ENCODE assay signal across 21 cellular contexts in genomic region chr17:30427611-30428010, GRCh38. TPM values are rescaled to one million over a fixed set of nuclear protein-coding genes. Genes with fewer than 3 reads are reported as not detected.
DNase-seq lines count a peak whose midpoint lies in the region; ATAC-seq and TF ChIP-seq lines count a peak whose summit lies in the region.
"Had no signal": no experiment of that assay in that cellular context is flagged by ENCODE, and none has a peak within 500 bp of the region (broad histone marks: within the 10 kb centered on the region; RNA-seq: fewer than 3 reads in every experiment).

No MANE protein-coding gene starts in this region.

- H3K27me3 Mint-ChIP-seq in activated naive CD4-positive, alpha-beta T cell treated with anti-CD3 and anti-CD28 coated beads, Interleukin-2, amount 50 U/mL, for 24 hours: no peaks in the 10 kb centered on the region
- H3K27me3 Mint-ChIP-seq in T-helper 17 cell (no peaks in the 10 kb centered on the region), osteocyte (ENCODE audit: unreplicated experiment) (no peaks in the 10 kb centered on the region)
- H3K27me3 Mint-ChIP-seq in central memory CD8-positive, alpha-beta T cell: no peaks in the 10 kb centered on the region
- H3K27me3 Mint-ChIP-seq: CD4-positive, CD25-positive, alpha-beta regulatory T cell; CD8-positive, alpha-beta memory T cell had no signal

- H3K4me3 ChIP-seq in right lobe of liver: no peak overlapping the region
- H3K4me3 ChIP-seq: GM12878, GM23248, HAP-1 had no signal

- H3K27ac ChIP-seq in right lobe of liver: no peak overlapping the region
- H3K27ac ChIP-seq: HL-60 had no signal

- WGBS in right lobe of liver (ENCODE audit: insufficient coverage, low coverage, low lambda C conversion rate, missing lambda C conversion rate): 93% methylated on average over 1 of the region's 1 CpG

- DNase-seq in activated naive CD4-positive, alpha-beta T cell (lab: John Stamatoyannopoulos, UW): no peak
- DNase-seq in T-helper 17 cell (no peak), osteocyte (ENCODE audit: extremely low spot score, unreplicated experiment) (no peak), right lobe of liver (no peak), NCI-H1048 (lab: John Stamatoyannopoulos, UW) (no peak)
- no peak for DNase-seq in central memory CD8-positive, alpha-beta T cell (ENCODE audit: low spot score in 2 of 2)
- DNase-seq: ACHN; BE2C; C1 segment of cervical spinal cord; CD4-positive, CD25-positive, alpha-beta regulatory T cell; CD8-positive, alpha-beta memory T cell; COR-L47; DMS 273 treated with DMSO at 0.1 percent for 48 hours; DMS53; DND-41; EL; GM23248 had no signal

- ATAC-seq in T-helper 17 cell (no peak), right lobe of liver (no peak)
- no peak for ATAC-seq in central memory CD8-positive, alpha-beta T cell (replicated peaks; ENCODE audit: extremely low read depth, poor library complexity, severe bottlenecking)
- ATAC-seq: GM12878 had no signal

- TF ChIP-seq CTCF in osteocyte (IDR thresholded peaks at IDR 0.05) (no peak), right lobe of liver (IDR thresholded peaks at IDR 0.05) (no peak)

- H3K36me3 Mint-ChIP-seq in activated naive CD4-positive, alpha-beta T cell treated with anti-CD3 and anti-CD28 coated beads, Interleukin-2, amount 50 U/mL, for 24 hours: peaks cover 38% of the 10 kb centered on the region
- H3K36me3 Mint-ChIP-seq in T-helper 17 cell (ENCODE audit: low read depth) (peaks cover 9% of the 10 kb centered on the region), osteocyte (ENCODE audit: unreplicated experiment) (peaks cover 50% of the 10 kb centered on the region)
- H3K36me3 Mint-ChIP-seq in central memory CD8-positive, alpha-beta T cell (ENCODE audit: insufficient read depth): peaks cover 33% of the 10 kb centered on the region

- intact Hi-C loops in right lobe of liver (cut with DNase I): no loop called here

- peak overlapping the region; percentile 12 for H3K27ac Mint-ChIP-seq in activated naive CD4-positive, alpha-beta T cell treated with anti-CD3 and anti-CD28 coated beads, Interleukin-2, amount 50 U/mL, for 24 hours
- H3K27ac Mint-ChIP-seq in T-helper 17 cell (peak overlapping the region; percentile 35), osteocyte (ENCODE audit: unreplicated experiment) (peak overlapping the region; percentile 27)
- H3K27ac Mint-ChIP-seq in central memory CD8-positive, alpha-beta T cell (ENCODE audit: low read depth): peak overlapping the region; percentile 44
- H3K27ac Mint-ChIP-seq: CD4-positive, CD25-positive, alpha-beta regulatory T cell had no signal

- H3K9me3 Mint-ChIP-seq in activated naive CD4-positive, alpha-beta T cell treated with anti-CD3 and anti-CD28 coated beads, Interleukin-2, amount 50 U/mL, for 24 hours: no peaks in the 10 kb centered on the region
- H3K9me3 Mint-ChIP-seq in central memory CD8-positive, alpha-beta T cell: no peaks in the 10 kb centered on the region
- no peaks in the 10 kb centered on the region for H3K9me3 Mint-ChIP-seq in osteocyte (ENCODE audit: unreplicated experiment)
- H3K9me3 Mint-ChIP-seq: CD4-positive, CD25-positive, alpha-beta regulatory T cell; CD8-positive, alpha-beta memory T cell had no signal

- no peak overlapping the region for H3K4me3 Mint-ChIP-seq in activated naive CD4-positive, alpha-beta T cell treated with anti-CD3 and anti-CD28 coated beads, Interleukin-2, amount 50 U/mL, for 24 hours
- peak overlapping the region; percentile 2 for H3K4me3 Mint-ChIP-seq in T-helper 17 cell
- no peak overlapping the region for H3K4me3 Mint-ChIP-seq in central memory CD8-positive, alpha-beta T cell
- no peak overlapping the region for H3K4me3 Mint-ChIP-seq in osteocyte (ENCODE audit: unreplicated experiment)
- H3K4me3 Mint-ChIP-seq: CD4-positive, CD25-positive, alpha-beta regulatory T cell had no signal

- no peaks in the 10 kb centered on the region for H3K27me3 ChIP-seq in right lobe of liver
- H3K27me3 ChIP-seq: BE2C had no signal

- H3K4me1 ChIP-seq in right lobe of liver: no peaks in the 10 kb centered on the region
- H3K4me1 ChIP-seq: BE2C had no signal

- H3K4me1 Mint-ChIP-seq in activated naive CD4-positive, alpha-beta T cell treated with anti-CD3 and anti-CD28 coated beads, Interleukin-2, amount 50 U/mL, for 24 hours: no peaks in the 10 kb centered on the region
- H3K4me1 Mint-ChIP-seq in T-helper 17 cell (peaks cover 9% of the 10 kb centered on the region), osteocyte (ENCODE audit: unreplicated experiment) (peaks cover 18% of the 10 kb centered on the region)
- no peaks in the 10 kb centered on the region for H3K4me1 Mint-ChIP-seq in central memory CD8-positive, alpha-beta T cell

- H3K9me3 ChIP-seq in T-helper 17 cell (ENCODE audit: control insufficient read depth, low read length, poor library complexity, severe bottlenecking): no peaks in the 10 kb centered on the region
- no peaks in the 10 kb centered on the region for H3K9me3 ChIP-seq in right lobe of liver
- H3K9me3 ChIP-seq: BE2C, HAP-1 had no signal

- no peak for TF ChIP-seq POLR2A in right lobe of liver (IDR thresholded peaks at IDR 0.05)

- peaks cover 0 to 29% (median 11%) of the 10 kb centered on the region in 4 donors for H3K36me3 ChIP-seq in right lobe of liver
- H3K36me3 ChIP-seq: BE2C had no signal

RNA-seq across cellular contexts. Expression of gene CPD, which starts 48.9 kb away (rescaled TPM):
- total RNA-seq in T-helper 17 cell (10 to 100 TPM; 34.3 to 43.1 TPM), osteocyte (70.1 and 72.4 TPM in 2 replicates), right lobe of liver (100 to 1,000 TPM in 2 of 6 experiments, 10 to 100 TPM in 4; 42.2 to 129 (median 53.5) TPM)

RNA-seq across cellular contexts. Expression of gene GOSR1, which starts 49.6 kb away (rescaled TPM):
- 10 to 100 TPM; 42.8 to 51.1 TPM for total RNA-seq in T-helper 17 cell
- total RNA-seq in osteocyte: 47.3 and 55.0 TPM in 2 replicates
- 10 to 100 TPM; 20.0 to 33.7 (median 27.1) TPM for total RNA-seq in right lobe of liver
